9 cellular contexts compared by ENCODE assay signal in the genomic region with DNA sequence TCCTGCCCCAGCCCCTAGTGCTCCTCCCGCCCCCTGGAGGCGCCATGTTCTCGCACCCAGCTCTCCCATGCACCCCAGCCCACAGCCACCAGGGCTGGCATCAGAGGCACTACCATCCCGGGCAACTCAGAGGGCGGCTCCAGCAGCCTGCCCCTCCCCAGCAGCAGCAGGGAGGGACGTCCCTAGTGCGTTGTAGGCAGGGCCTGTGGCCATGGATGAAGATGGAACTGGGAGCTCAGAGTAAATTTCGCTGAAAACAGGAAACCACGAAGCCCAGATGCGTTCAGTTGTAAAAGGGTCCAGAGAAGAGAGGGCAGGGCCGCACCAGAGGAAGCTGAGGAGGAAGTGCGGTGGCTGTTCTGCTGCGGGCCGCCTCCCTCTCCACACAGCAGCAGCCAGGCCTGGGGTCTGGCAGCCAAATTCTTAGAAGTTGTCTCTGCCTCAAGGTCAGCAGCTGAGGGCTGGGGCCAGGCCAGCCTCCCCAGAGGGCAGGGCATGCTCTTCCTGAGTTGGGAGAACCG. TPM values are rescaled to one million over a fixed set of nuclear protein-coding genes. Genes with fewer than 3 reads are reported as not detected.
A peak's percentile ranks its signal among the peaks of the same experiment; 100 is the strongest.
DNase-seq lines count a peak whose midpoint lies in the region; ATAC-seq and TF ChIP-seq lines count a peak whose summit lies in the region.
"Had no signal": no experiment of that assay in that cellular context is flagged by ENCODE, and none has a peak within 500 bp of the region (broad histone marks: within the 10 kb centered on the region; RNA-seq: fewer than 3 reads in every experiment).

No MANE protein-coding gene starts in this region.

- in situ Hi-C loops in gastrocnemius medialis (cut with MboI; ENCODE audit: low sequenced_read_pairs in 4 of 4): no loop called here

- DNase-seq in HL-60 (ENCODE audit: low read depth in 1 of 2, low spot score in 1 of 2) (peak; percentile 90 to 98), esophagus muscularis mucosa (ENCODE audit: extremely low spot score) (peak; percentile 94), gastrocnemius medialis (peak in 1 of 2 donors; percentile 64), NCI-H1417 treated with DMSO at 0.1 percent for 48 hours (lab: John Stamatoyannopoulos, UW) (no peak), NCI-H526 treated with DMSO at 0.1 percent for 48 hours (lab: John Stamatoyannopoulos, UW) (no peak)
- DNase-seq in activated CD4-positive, alpha-beta T cell treated with anti-CD3 and anti-CD28 coated beads, Interleukin-2, amount 50 U/mL, for 48 hours: peak; percentile 79 to 85

- peaks cover 58 to 76% (median 71%) of the 10 kb centered on the region in 4 donors for H3K4me1 ChIP-seq in esophagus muscularis mucosa
- H3K4me1 ChIP-seq in gastrocnemius medialis: peaks cover 26 to 46% of the 10 kb centered on the region in 2 donors

- ATAC-seq in GM18502 (IDR thresholded peaks at IDR 0.05; ENCODE audit: poor library complexity, unreplicated experiment) (peak; percentile 65), gastrocnemius medialis (peak; percentile 16 to 42), HG02870 (IDR thresholded peaks at IDR 0.05; ENCODE audit: unreplicated experiment) (no peak)

- 32% methylated on average over 5 of the region's 15 CpGs for WGBS in esophagus muscularis mucosa

- TF ChIP-seq POLR2A in esophagus muscularis mucosa (IDR thresholded peaks at IDR 0.05; ENCODE audit: low read depth) (no peak), gastrocnemius medialis (IDR thresholded peaks at IDR 0.05) (peak; percentile 13 to 15)

- H3K36me3 ChIP-seq in esophagus muscularis mucosa (peaks cover 29 to 43% (median 43%) of the 10 kb centered on the region in 4 donors), gastrocnemius medialis (no peaks in the 10 kb centered on the region)

- H3K9me3 ChIP-seq in esophagus muscularis mucosa (no peaks in the 10 kb centered on the region), gastrocnemius medialis (no peaks in the 10 kb centered on the region)

- no peaks in the 10 kb centered on the region for H3K27me3 ChIP-seq in HL-60 (ENCODE audit: insufficient read depth, poor library complexity, severe bottlenecking)
- H3K27me3 ChIP-seq in esophagus muscularis mucosa: no peaks in the 10 kb centered on the region
- no peaks in the 10 kb centered on the region for H3K27me3 ChIP-seq in gastrocnemius medialis

- intact Hi-C loops in esophagus muscularis mucosa (cut with DNase I) (no loop called here), gastrocnemius medialis (cut with DNase I; ENCODE audit: low total_unique reads) (no loop called here)

- H3K27ac ChIP-seq in HL-60 (replicated peaks) (peak overlapping the region; percentile 99), esophagus muscularis mucosa (replicated peaks in 1 of 4) (peak overlapping the region; percentile 64 to 76 (median 68)), gastrocnemius medialis (peak overlapping the region; percentile 52 to 72 (median 64))

- TF ChIP-seq EP300 in esophagus muscularis mucosa (IDR thresholded peaks at IDR 0.05): no peak

- TF ChIP-seq CTCF in HL-60 (IDR thresholded peaks at IDR 0.05; ENCODE audit: insufficient read depth, low read length) (no peak), esophagus muscularis mucosa (IDR thresholded peaks at IDR 0.05) (no peak), gastrocnemius medialis (IDR thresholded peaks at IDR 0.05 in 4 of 5, conservative IDR thresholded peaks at IDR 0.05 in 1 of 5) (no peak)

- H3K4me3 ChIP-seq in HL-60 (replicated peaks; ENCODE audit: insufficient read depth, low read length) (no peak overlapping the region), esophagus muscularis mucosa (no peak overlapping the region), gastrocnemius medialis (no peak overlapping the region)

RNA-seq across cellular contexts. Expression of gene VSIR, which starts 24.6 kb away (rescaled TPM):
- 100 to 1,000 TPM in 2 of 4 donors, 10 to 100 TPM in 2; 37.8 to 118 (median 90.3) TPM for total RNA-seq in esophagus muscularis mucosa
- 10 to 100 TPM in 3 of 4 donors, 1 to 10 TPM in 1; 7.9 to 20.7 (median 16.9) TPM for total RNA-seq in gastrocnemius medialis

RNA-seq across cellular contexts. Expression of gene C10orf105, which starts 29.2 kb away (rescaled TPM):
- total RNA-seq in esophagus muscularis mucosa (under 1 TPM in 3 of 4 donors, not detected in 1; 0.06 to 0.17 (median 0.11) TPM), gastrocnemius medialis (not detected)
- total RNA-seq: fibroblast of villous mesenchyme had no signal

Comparison
In these comparisons a context has a peak if more than half of its experiments do, and no peak if none do; other contexts are left out.
1. DNase-seq: peak in HL-60 (2 of 2), activated CD4-positive, alpha-beta T cell treated with anti-CD3 and anti-CD28 coated beads, Interleukin-2, amount 50 U/mL, for 48 hours (2 of 2) and esophagus muscularis mucosa (single experiment); none in NCI-H1417 treated with DMSO at 0.1 percent for 48 hours (single experiment) and NCI-H526 treated with DMSO at 0.1 percent for 48 hours (single experiment).
2. Peak in every context shown above with its lines, with median percentiles within 50 percentile points of each other: H3K27ac ChIP-seq.